ENCODE assay signal across 1 cellular context in genomic region chr10:101006593-101007098, GRCh38.
TF ChIP-seq lines count a peak whose summit lies in the region.

No MANE protein-coding gene starts in this region.

TF ChIP-seq in HEK293, 187 proteins besides CTCF, POLR2A, EP300 and RAD21 (continued from another document):
- TF ChIP-seq ZBTB44 (tag by site-specific recombination; IDR thresholded peaks at IDR 0.05) (peak; percentile 93), GLIS1 (tag by site-specific recombination; IDR thresholded peaks at IDR 0.05) (0 out of 2 replicates have a peak, but pooled peaks have one; percentile 16)
- TF ChIP-seq, protein P1, sequence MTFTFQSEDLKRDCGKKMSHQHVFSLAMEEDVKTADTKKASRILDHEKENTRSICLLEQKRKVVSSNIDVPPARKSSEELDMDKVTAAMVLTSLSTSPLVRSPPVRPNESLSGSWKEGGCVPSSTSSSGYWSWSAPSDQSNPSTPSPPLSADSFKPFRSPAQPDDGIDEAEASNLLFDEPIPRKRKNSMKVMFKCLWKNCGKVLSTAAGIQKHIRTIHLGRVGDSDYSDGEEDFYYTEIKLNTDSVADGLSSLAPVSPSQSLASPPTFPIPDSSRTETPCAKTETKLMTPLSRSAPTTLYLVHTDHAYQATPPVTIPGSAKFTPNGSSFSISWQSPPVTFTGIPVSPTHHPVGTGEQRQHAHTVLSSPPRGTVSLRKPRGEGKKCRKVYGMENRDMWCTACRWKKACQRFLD (tag by site-specific recombination; IDR thresholded peaks at IDR 0.05) = no peak
TF ChIP-seq in HEK293: peak in this region for 11.
